Comparison of ENCODE assay signal across 20 cellular contexts in the genomic region with DNA sequence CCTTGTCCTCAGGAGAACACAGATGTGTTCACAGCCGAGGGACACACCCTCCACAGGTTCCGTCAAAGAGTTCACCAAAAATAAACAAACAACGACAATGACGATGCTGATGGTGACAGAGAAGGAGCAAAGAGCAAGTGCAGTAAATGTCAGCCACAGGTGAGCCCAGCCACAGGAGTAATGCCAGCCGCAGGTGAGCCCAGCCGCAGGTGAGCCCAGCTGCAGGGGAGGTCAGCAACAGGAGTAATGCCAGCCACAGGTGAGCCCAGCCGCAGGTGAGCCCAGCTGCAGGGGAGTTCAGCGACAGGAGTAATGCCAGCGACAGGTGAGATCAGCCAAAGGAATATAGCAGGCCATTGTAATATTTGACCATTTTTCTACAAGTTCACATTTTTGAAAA.
DNase-seq lines count a peak whose midpoint lies in the region; FAIRE-seq and TF ChIP-seq lines count a peak whose summit lies in the region.
"Had no signal": no experiment of that assay in that cellular context is flagged by ENCODE, and none has a peak within 500 bp of the region (broad histone marks: within the 10 kb centered on the region; RNA-seq: fewer than 3 reads in every experiment).

No MANE protein-coding gene starts in this region.

- TF ChIP-seq CTCF in HEK293 (tag by site-specific recombination; IDR thresholded peaks at IDR 0.05) (no peak), hepatocyte (IDR thresholded peaks at IDR 0.05; ENCODE audit: poor library complexity) (no peak), MM.1S (IDR thresholded peaks at IDR 0.05; ENCODE audit: low read length) (no peak)

- H3K9me3 ChIP-seq in HEK293 (ENCODE audit: control insufficient read depth, insufficient read depth, low read depth, low read length) (no peaks in the 10 kb centered on the region), hepatocyte (ENCODE audit: low read depth) (no peaks in the 10 kb centered on the region), small intestine (ENCODE audit: control insufficient read depth, low read depth) (no peaks in the 10 kb centered on the region), MM.1S (replicated peaks; ENCODE audit: insufficient read depth, low read length) (no peaks in the 10 kb centered on the region)
- H3K9me3 ChIP-seq: BLaER1 had no signal

- CTCF ChIA-PET in HEK293 (lab: Yijun Ruan, JAX): no interaction called here

- H2AFZ ChIP-seq in hepatocyte (no peak overlapping the region), MM.1S (ENCODE audit: low read length) (no peak overlapping the region)

- WGBS in hepatocyte (ENCODE audit: low lambda C conversion rate, missing lambda C conversion rate): 73% methylated on average over 9 of the region's 9 CpGs
- WGBS in small intestine, 3 donors: 9 to 61% (median 39%) methylated on average over 9 of the region's 9 CpGs

- H3K4me1 ChIP-seq in HEK293 (ENCODE audit: control insufficient read depth, insufficient read depth, low read length) (no peaks in the 10 kb centered on the region), hepatocyte (ENCODE audit: insufficient read depth) (peaks cover 18% of the 10 kb centered on the region), small intestine (ENCODE audit: control insufficient read depth in 2 of 2, insufficient read depth in 1 of 2, low read depth in 1 of 2, low read length in 1 of 2) (no peaks in the 10 kb centered on the region), MM.1S (ENCODE audit: low read length) (no peaks in the 10 kb centered on the region)
- H3K4me1 ChIP-seq: BLaER1 had no signal

- no peak overlapping the region for H3K4me3 ChIP-seq in HEK293 (ENCODE audit: low read depth, low read length)
- no peak overlapping the region for H3K4me3 ChIP-seq in hepatocyte
- H3K4me3 ChIP-seq in small intestine (ENCODE audit: low read depth in 1 of 2, low read length in 2 of 2): no peak overlapping the region
- no peak overlapping the region for H3K4me3 ChIP-seq in MM.1S (ENCODE audit: low read length)
- H3K4me3 ChIP-seq: A549, BLaER1, GM12878 had no signal

- H3K36me3 ChIP-seq in HEK293 (ENCODE audit: control insufficient read depth in 2 of 2, insufficient read depth in 1 of 2, low read length in 2 of 2) (no peaks in the 10 kb centered on the region), hepatocyte (replicated peaks; ENCODE audit: insufficient read depth, low read depth) (no peaks in the 10 kb centered on the region), small intestine (ENCODE audit: control insufficient read depth in 2 of 2, insufficient read depth in 2 of 2, low read length in 2 of 2) (no peaks in the 10 kb centered on the region), MM.1S (replicated peaks; ENCODE audit: insufficient read depth, low read length) (no peaks in the 10 kb centered on the region)
- H3K36me3 ChIP-seq: BLaER1 had no signal

- POLR2A ChIA-PET in HEK293 (lab: Yijun Ruan, JAX): no interaction called here

- no peak overlapping the region for H3K4me2 ChIP-seq in hepatocyte
- H3K4me2 ChIP-seq in MM.1S (ENCODE audit: low read depth, low read length): no peak overlapping the region
- H3K4me2 ChIP-seq: A549, BLaER1 had no signal

- DNase-seq in NCI-H1417 (lab: John Stamatoyannopoulos, UW): peak in 2 of 3 experiments; percentile 4 to 16
- no peak for DNase-seq in NCI-H1417 treated with DMSO at 0.1 percent for 48 hours (lab: John Stamatoyannopoulos, UW)
- peak; percentile 46 for DNase-seq in hepatocyte (ENCODE audit: low spot score)
- peak; percentile 45 for DNase-seq in small intestine
- no peak for DNase-seq in NCI-H1092 treated with DMSO at 0.1 percent for 48 hours (lab: John Stamatoyannopoulos, UW)
- no peak for DNase-seq in MM.1S
- DNase-seq in activated CD4-positive, alpha-beta T cell treated with anti-CD3 and anti-CD28 coated beads for 48 hours: no peak
- DNase-seq: Calu3; CD4-positive, alpha-beta memory T cell; DMS79 treated with DMSO at 0.1 percent for 48 hours; HCEC 1CT; HFFc6 had no signal

- no peaks in the 10 kb centered on the region for H3F3A ChIP-seq in MM.1S (ENCODE audit: insufficient read depth, low read length)

- H3K79me2 ChIP-seq in hepatocyte (no peaks in the 10 kb centered on the region), MM.1S (ENCODE audit: low read length) (no peaks in the 10 kb centered on the region)

- H4K20me1 ChIP-seq in hepatocyte (ENCODE audit: insufficient read depth, poor library complexity, severe bottlenecking) (no peaks in the 10 kb centered on the region), MM.1S (ENCODE audit: insufficient read depth, low read length) (no peaks in the 10 kb centered on the region)
- H4K20me1 ChIP-seq: BLaER1 had no signal

- peaks cover 7% of the 10 kb centered on the region for H3K27me3 ChIP-seq in hepatocyte
- H3K27me3 ChIP-seq in small intestine (ENCODE audit: control insufficient read depth in 2 of 2, insufficient read depth in 2 of 2, low read length in 2 of 2): peaks cover 0 to 2% of the 10 kb centered on the region in 2 donors
- peaks cover 61% of the 10 kb centered on the region for H3K27me3 ChIP-seq in MM.1S (replicated peaks; ENCODE audit: insufficient read depth, low read length)
- H3K27me3 ChIP-seq: BLaER1 had no signal

- H3K27ac ChIP-seq in HEK293 (ENCODE audit: extremely low read depth, low read depth, low read length) (no peak overlapping the region), hepatocyte (no peak overlapping the region), small intestine (ENCODE audit: low read depth in 1 of 2, low read length in 1 of 2) (no peak overlapping the region), MM.1S (ENCODE audit: low read length) (no peak overlapping the region)
- H3K27ac ChIP-seq: 22Rv1, A549, BLaER1 had no signal

- no peaks in the 10 kb centered on the region for H3K9me2 ChIP-seq in hepatocyte (replicated peaks; ENCODE audit: insufficient read depth)
- H3K9me2 ChIP-seq in MM.1S (replicated peaks; ENCODE audit: insufficient read depth, low read length): no peaks in the 10 kb centered on the region

- H3K9ac ChIP-seq in MM.1S (ENCODE audit: low read length): no peak overlapping the region
- H3K9ac ChIP-seq: BLaER1 had no signal

- no peak for FAIRE-seq in small intestine (lab: Jason Lieb, UNC)
- FAIRE-seq: A549, GM12878, GM19239, H54, HepG2 had no signal

TF ChIP-seq in HEK293, 187 proteins besides CTCF, POLR2A, EP300 and RAD21:
- TF ChIP-seq SCRT2 (tag by site-specific recombination; IDR thresholded peaks at IDR 0.05): peak; percentile 97
- TF ChIP-seq ZNF23 (tag by site-specific recombination; IDR thresholded peaks at IDR 0.05; ENCODE audit: borderline replicate concordance): no peak
- TF ChIP-seq SCRT1 (tag by site-specific recombination; IDR thresholded peaks at IDR 0.05; ENCODE audit: borderline replicate concordance): peak; percentile 99
TF ChIP-seq in HEK293: peak in this region for 2.

Comparison
In these comparisons a context has a peak if more than half of its experiments do, and no peak if none do; other contexts are left out.
1. DNase-seq: peak in NCI-H1417 (2 of 3), hepatocyte (single experiment) and small intestine (single experiment); none in NCI-H1417 treated with DMSO at 0.1 percent for 48 hours (single experiment), NCI-H1092 treated with DMSO at 0.1 percent for 48 hours (single experiment), MM.1S (single experiment) and activated CD4-positive, alpha-beta T cell treated with anti-CD3 and anti-CD28 coated beads for 48 hours (single experiment).